ENCODE assay signal across 8 cellular contexts in genomic region chr4:177308842-177309524, GRCh38. TPM values are rescaled to one million over a fixed set of nuclear protein-coding genes. Genes with fewer than 3 reads are reported as not detected.
A peak's percentile ranks its signal among the peaks of the same experiment; 100 is the strongest.
DNase-seq lines count a peak whose midpoint lies in the region; ATAC-seq, FAIRE-seq and TF ChIP-seq lines count a peak whose summit lies in the region.

No MANE protein-coding gene starts in this region.

- no peak for FAIRE-seq in H54 (lab: Jason Lieb, UNC)

- no peaks in the 10 kb centered on the region for H3K9me3 Mint-ChIP-seq in activated naive CD4-positive, alpha-beta T cell treated with anti-CD3 and anti-CD28 coated beads, Interleukin-2, amount 50 U/mL, for 72 hours

- H3K9me3 ChIP-seq in mesodermal cell (ENCODE audit: control insufficient read depth, low read length), result no peaks in the 10 kb centered on the region

- TF ChIP-seq POLR2A in H54 (IDR thresholded peaks at IDR 0.05; ENCODE audit: low read depth, low read length), result no peak

- TF ChIP-seq CTCF in AG09309 (IDR thresholded peaks at IDR 0.05; ENCODE audit: control insufficient read depth, insufficient read depth, low read depth, low read length, missing control alignments) (no peak), GM13976 (IDR thresholded peaks at IDR 0.05; ENCODE audit: borderline replicate concordance, control extremely low read depth, extremely low read depth, insufficient read depth, missing control alignments) (no peak)

- peak overlapping the region; percentile 85 for H3K4me3 ChIP-seq in AG09309 (ENCODE audit: control insufficient read depth, low read depth, low read length)
- H3K4me3 ChIP-seq in mesodermal cell (ENCODE audit: extremely low read depth, insufficient read depth, low read length, poor library complexity, severe bottlenecking), result peak overlapping the region; percentile 73

- in situ Hi-C loops in GM13976 (cut with MboI; ENCODE audit: low sequenced_read_pairs, unreplicated experiment), result no loop called here

- 100% methylated on average over 1 of the region's 8 CpGs; no CpG with 5 or more reads in 1 of the 2 experiments for WGBS in mesodermal cell (ENCODE audit: insufficient coverage in 2 of 2), 2 experiments

- no peaks in the 10 kb centered on the region for H3K36me3 ChIP-seq in mesodermal cell (ENCODE audit: control insufficient read depth, insufficient read depth, low read length)

- intact Hi-C loops in posterior vena cava (cut with DNase I), result no loop called here

- peaks cover 5 to 14% of the 10 kb centered on the region in 2 donors for H3K36me3 Mint-ChIP-seq in activated naive CD4-positive, alpha-beta T cell treated with anti-CD3 and anti-CD28 coated beads, Interleukin-2, amount 50 U/mL, for 72 hours

- peak; percentile 33 for ATAC-seq in HG02885 (IDR thresholded peaks at IDR 0.05; ENCODE audit: poor library complexity, unreplicated experiment)
- ATAC-seq in activated naive CD4-positive, alpha-beta T cell treated with anti-CD3 and anti-CD28 coated beads, Interleukin-2, amount 50 U/mL, for 72 hours, result peak; percentile 52 to 74

- no peaks in the 10 kb centered on the region for H3K4me1 ChIP-seq in mesodermal cell (ENCODE audit: control insufficient read depth, insufficient read depth, low read length, poor library complexity, severe bottlenecking)

- no peak overlapping the region for H3K27ac ChIP-seq in mesodermal cell (ENCODE audit: low read depth, low read length, severe bottlenecking)

- peak overlapping the region; percentile 93 to 96 for H3K27ac Mint-ChIP-seq in activated naive CD4-positive, alpha-beta T cell treated with anti-CD3 and anti-CD28 coated beads, Interleukin-2, amount 50 U/mL, for 72 hours

- DNase-seq in AG09309 (ENCODE audit: low read depth) (no peak), H4 (ENCODE audit: low spot score) (no peak), GM13976 (ENCODE audit: low spot score) (no peak), posterior vena cava (ENCODE audit: low spot score) (no peak), H54 (ENCODE audit: insufficient read length, low spot score) (no peak)
- DNase-seq in activated naive CD4-positive, alpha-beta T cell treated with anti-CD3 and anti-CD28 coated beads, Interleukin-2, amount 50 U/mL, for 72 hours (ENCODE audit: low spot score in 2 of 2), result peak in 1 of 2 donors; percentile 12

RNA-seq across cellular contexts. Expression of gene NEIL3, which starts 0.7 kb away (rescaled TPM):
- 10 to 100 TPM; 18.7 to 25.5 TPM for total RNA-seq in activated naive CD4-positive, alpha-beta T cell treated with anti-CD3 and anti-CD28 coated beads, Interleukin-2, amount 50 U/mL, for 72 hours
- polyA plus RNA-seq in mesodermal cell (2013, experiment 1 of 2), result 5.2 TPM
- 5.1 TPM for polyA plus RNA-seq in mesodermal cell (2013, experiment 2 of 2)
- total RNA-seq in H4 (2014; rRNA removed; shearing (Covaris generic)), result 21.1 and 23.8 TPM in 2 replicates
- under 1 TPM; 0.24 to 0.46 TPM for total RNA-seq in posterior vena cava

Comparison
In these comparisons a context has a peak if more than half of its experiments do, and no peak if none do; other contexts are left out.
1. RNA of gene NEIL3, which starts 0.7 kb away (total RNA-seq): 18.7 to 25.5 TPM in activated naive CD4-positive, alpha-beta T cell treated with anti-CD3 and anti-CD28 coated beads, Interleukin-2, amount 50 U/mL, for 72 hours and 21.1 to 23.8 TPM in H4; 0.24 to 0.46 TPM in posterior vena cava; every median in the first group is over 10 times any median in the second.